Comparison of ENCODE assay signal across 9 cellular contexts in the genomic region with DNA sequence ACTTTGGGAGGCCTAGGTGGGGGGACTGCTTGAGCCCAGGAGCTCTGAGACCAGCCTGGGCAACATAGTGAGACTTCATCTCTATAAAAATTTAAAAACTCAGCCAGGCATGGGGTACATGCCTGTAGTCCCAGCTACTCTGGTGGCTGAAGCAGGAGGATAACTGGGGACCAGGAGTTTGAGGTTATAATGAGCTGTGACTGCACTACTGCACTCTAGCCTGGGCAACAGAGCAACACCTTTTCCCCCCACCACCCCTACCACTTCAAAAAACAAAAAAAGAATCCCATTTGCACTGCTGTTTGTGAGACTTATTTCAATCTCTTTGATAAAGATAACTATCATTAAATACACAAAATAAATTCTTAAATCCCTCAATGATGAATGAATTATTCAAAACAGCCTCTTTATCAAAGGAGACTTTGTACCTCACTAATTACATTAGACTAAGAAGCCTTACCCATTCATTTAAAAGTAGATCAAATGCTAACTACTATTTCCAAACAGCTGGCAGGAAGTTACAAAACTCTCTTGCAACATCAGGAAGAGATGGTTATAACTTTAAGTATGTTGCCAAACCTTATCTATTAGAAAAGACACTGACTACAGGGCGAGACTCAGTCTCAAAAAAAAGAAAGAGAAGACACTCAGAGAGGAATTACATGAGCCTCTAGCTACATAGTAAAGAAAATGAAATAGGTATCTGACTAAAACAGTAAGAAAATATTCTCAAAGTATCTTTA. TPM values are rescaled to one million over a fixed set of nuclear protein-coding genes. Genes with fewer than 3 reads are reported as not detected.
DNase-seq lines count a peak whose midpoint lies in the region; ATAC-seq and TF ChIP-seq lines count a peak whose summit lies in the region.
"Had no signal": no experiment of that assay in that cellular context is flagged by ENCODE, and none has a peak within 500 bp of the region (broad histone marks: within the 10 kb centered on the region; RNA-seq: fewer than 3 reads in every experiment).

No MANE protein-coding gene starts in this region.

- peak overlapping the region in 6 of 10 donors; percentile 18 to 74 (median 34) for H3K27ac ChIP-seq in heart right ventricle
- peak overlapping the region; percentile 90 for H3K27ac ChIP-seq in subcutaneous abdominal adipose tissue (ENCODE audit: low read depth, low read length)

- no peaks in the 10 kb centered on the region for H3K27me3 Mint-ChIP-seq in activated CD8-positive, alpha-beta memory T cell treated with anti-CD3 and anti-CD28 coated beads, Interleukin-2, amount 10 ng/mL, durations not matched to agents 7 days and 5 days
- H3K27me3 Mint-ChIP-seq in T-helper 17 cell: no peaks in the 10 kb centered on the region

- H3K4me1 Mint-ChIP-seq in activated CD8-positive, alpha-beta memory T cell treated with anti-CD3 and anti-CD28 coated beads, Interleukin-2, amount 10 ng/mL, durations not matched to agents 7 days and 5 days: peaks cover 17% of the 10 kb centered on the region
- H3K4me1 Mint-ChIP-seq in T-helper 17 cell: peaks cover 20% of the 10 kb centered on the region

- no peak for DNase-seq in activated CD8-positive, alpha-beta memory T cell treated with anti-CD3 and anti-CD28 coated beads, Interleukin-2, amount 10 ng/mL, durations not matched to agents 7 days and 5 days
- DNase-seq in activated CD8-positive, alpha-beta memory T cell treated with anti-CD3 and anti-CD28 coated beads for 24 hours: no peak
- DNase-seq in T-helper 17 cell (no peak), heart right ventricle (no peak), germinal center (ENCODE audit: low spot score) (no peak), NCI-H2171 (lab: John Stamatoyannopoulos, UW) (no peak)
- DNase-seq in activated naive CD4-positive, alpha-beta T cell treated with Interleukin-2 at 50 U/mL for 16 hours: no peak

- H3K9me3 ChIP-seq in T-helper 17 cell (ENCODE audit: control insufficient read depth, low read length, poor library complexity, severe bottlenecking) (no peaks in the 10 kb centered on the region), heart right ventricle (peaks cover 0 to 7% (median 0%) of the 10 kb centered on the region in 11 donors), subcutaneous abdominal adipose tissue (ENCODE audit: control insufficient read depth in 5 of 5, low read length in 5 of 5) (no peaks in the 10 kb centered on the region)

- H3K36me3 Mint-ChIP-seq in activated CD8-positive, alpha-beta memory T cell treated with anti-CD3 and anti-CD28 coated beads, Interleukin-2, amount 10 ng/mL, durations not matched to agents 7 days and 5 days: peaks cover 9% of the 10 kb centered on the region
- H3K36me3 Mint-ChIP-seq in T-helper 17 cell (ENCODE audit: low read depth): no peaks in the 10 kb centered on the region

- peak overlapping the region; percentile 59 for H3K27ac Mint-ChIP-seq in activated CD8-positive, alpha-beta memory T cell treated with anti-CD3 and anti-CD28 coated beads, Interleukin-2, amount 10 ng/mL, durations not matched to agents 7 days and 5 days
- H3K27ac Mint-ChIP-seq in T-helper 17 cell: peak overlapping the region; percentile 21

- no peak overlapping the region for H3K4me3 Mint-ChIP-seq in activated CD8-positive, alpha-beta memory T cell treated with anti-CD3 and anti-CD28 coated beads, Interleukin-2, amount 10 ng/mL, durations not matched to agents 7 days and 5 days
- H3K4me3 Mint-ChIP-seq in T-helper 17 cell: no peak overlapping the region

- CTCF ChIA-PET in activated CD8-positive, alpha-beta memory T cell treated with anti-CD3 and anti-CD28 coated beads, Interleukin-2, amount 10 ng/mL, durations not matched to agents 7 days and 5 days (lab: Charles Lee): interaction anchor here (1.4 kb wide), 1 partner anchor 9 kb away, joined by 4 read pairs; no protein-coding TSS in a partner anchor

- H3K9me3 Mint-ChIP-seq in activated CD8-positive, alpha-beta memory T cell treated with anti-CD3 and anti-CD28 coated beads, Interleukin-2, amount 10 ng/mL, durations not matched to agents 7 days and 5 days (ENCODE audit: low read depth): no peaks in the 10 kb centered on the region

- H3K27me3 ChIP-seq in heart right ventricle (no peaks in the 10 kb centered on the region), subcutaneous abdominal adipose tissue (ENCODE audit: control insufficient read depth in 5 of 5, insufficient read depth in 4 of 5, low read length in 5 of 5) (no peaks in the 10 kb centered on the region)
- H3K27me3 ChIP-seq: MG63 had no signal

- H3K36me3 ChIP-seq in heart right ventricle (no peaks in the 10 kb centered on the region), subcutaneous abdominal adipose tissue (ENCODE audit: control insufficient read depth in 5 of 5, insufficient read depth in 5 of 5, low read length in 5 of 5) (no peaks in the 10 kb centered on the region)
- H3K36me3 ChIP-seq: MG63 had no signal

- peak overlapping the region in 2 of 5 donors; percentile 26 to 55 for H3K9ac ChIP-seq in subcutaneous abdominal adipose tissue (ENCODE audit: low read length in 5 of 5)

- no peak for TF ChIP-seq CTCF in heart right ventricle (IDR thresholded peaks at IDR 0.05)

- intact Hi-C loops in heart right ventricle (cut with DNase I): no loop called here

- H3K4me1 ChIP-seq in heart right ventricle (peaks cover 0 to 47% (median 21%) of the 10 kb centered on the region in 9 donors), subcutaneous abdominal adipose tissue (ENCODE audit: control insufficient read depth in 5 of 5, insufficient read depth in 5 of 5, low read length in 5 of 5) (peaks cover 9 to 48% (median 28%) of the 10 kb centered on the region in 5 donors)

- 18 to 38% methylated on average over 1 of the region's 1 CpG for WGBS in heart right ventricle, 2 donors

- peak; percentile 27 for ATAC-seq in activated CD8-positive, alpha-beta memory T cell treated with anti-CD3 and anti-CD28 coated beads, Interleukin-2, amount 10 ng/mL, durations not matched to agents 7 days and 5 days
- ATAC-seq in T-helper 17 cell: no peak
- ATAC-seq in heart right ventricle: peak; percentile 43 to 78 (median 68)

- H3K4me3 ChIP-seq in heart right ventricle (peak overlapping the region in 1 of 10 donors; percentile 23), subcutaneous abdominal adipose tissue (ENCODE audit: low read depth in 1 of 5, low read length in 5 of 5) (peak overlapping the region in 2 of 5 donors; percentile 4 to 32)
- H3K4me3 ChIP-seq: MG63 had no signal

RNA-seq across cellular contexts. Expression of gene BLTP3B, which starts 14.7 kb away (rescaled TPM):
- 10 to 100 TPM; 36.4 to 42.0 TPM for total RNA-seq in activated CD8-positive, alpha-beta memory T cell treated with anti-CD3 and anti-CD28 coated beads, Interleukin-2, amount 10 ng/mL, durations not matched to agents 7 days and 5 days
- total RNA-seq in T-helper 17 cell (10 to 100 TPM; 22.6 to 30.9 TPM), heart right ventricle (10 to 100 TPM; 12.2 to 18.0 (median 15.2) TPM)
- polyA plus RNA-seq in heart right ventricle: 1 to 10 TPM; 6.0 to 9.9 TPM
